In the genomic region with DNA sequence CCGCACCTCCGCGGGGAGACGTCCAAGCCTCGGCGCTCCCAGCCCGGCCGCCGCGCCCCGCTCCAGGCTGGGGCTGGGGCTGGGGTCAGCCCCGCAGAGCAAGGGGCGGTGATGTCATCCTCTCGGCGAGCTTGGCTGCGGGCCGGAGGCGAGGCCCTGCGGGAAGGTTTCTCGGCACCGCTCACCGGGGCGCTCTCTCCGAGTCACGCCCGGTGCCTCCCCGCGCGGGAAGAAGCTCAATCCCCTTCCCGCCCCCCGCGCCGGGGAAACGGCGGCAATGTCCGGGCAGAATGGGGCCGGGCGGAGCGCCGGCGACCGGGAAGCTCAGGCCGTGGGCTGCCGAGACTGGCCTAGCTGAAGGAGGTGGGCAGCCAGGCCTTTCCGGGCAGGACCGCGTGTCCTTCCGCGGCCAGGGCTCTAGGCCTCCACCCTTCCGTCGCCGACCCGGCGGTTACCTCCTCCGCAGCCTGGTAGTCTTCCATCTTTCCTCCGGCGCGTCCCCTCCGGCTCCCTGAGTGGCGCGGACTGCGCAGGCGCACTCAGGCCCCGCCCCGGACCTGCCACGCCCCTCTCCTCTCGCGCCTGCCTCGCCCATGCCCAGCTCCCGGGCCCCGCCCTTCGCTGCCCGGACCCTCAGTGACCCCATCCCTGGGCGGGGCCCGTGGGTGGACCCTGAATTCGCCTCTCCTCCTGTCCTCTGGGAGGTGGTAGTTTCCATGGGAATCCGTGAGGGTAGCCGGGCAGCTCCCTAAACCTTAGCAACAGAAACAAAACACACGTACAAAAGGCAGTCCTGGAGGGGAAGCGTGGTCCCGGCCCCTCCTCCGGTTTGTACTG, we compare ENCODE assay signal across 1 cellular context.
TF ChIP-seq lines count a peak whose summit lies in the region.

Gene DYNLT1, minus strand, starts transcription at position 517 of the 837 bp plus-strand sequence. Its CDS starts 35 bp downstream, at position 482.

TF ChIP-seq in HepG2, 621 proteins besides CTCF, POLR2A, EP300 and RAD21 (continued from another document and continues in another):
- TF ChIP-seq, protein P1, sequence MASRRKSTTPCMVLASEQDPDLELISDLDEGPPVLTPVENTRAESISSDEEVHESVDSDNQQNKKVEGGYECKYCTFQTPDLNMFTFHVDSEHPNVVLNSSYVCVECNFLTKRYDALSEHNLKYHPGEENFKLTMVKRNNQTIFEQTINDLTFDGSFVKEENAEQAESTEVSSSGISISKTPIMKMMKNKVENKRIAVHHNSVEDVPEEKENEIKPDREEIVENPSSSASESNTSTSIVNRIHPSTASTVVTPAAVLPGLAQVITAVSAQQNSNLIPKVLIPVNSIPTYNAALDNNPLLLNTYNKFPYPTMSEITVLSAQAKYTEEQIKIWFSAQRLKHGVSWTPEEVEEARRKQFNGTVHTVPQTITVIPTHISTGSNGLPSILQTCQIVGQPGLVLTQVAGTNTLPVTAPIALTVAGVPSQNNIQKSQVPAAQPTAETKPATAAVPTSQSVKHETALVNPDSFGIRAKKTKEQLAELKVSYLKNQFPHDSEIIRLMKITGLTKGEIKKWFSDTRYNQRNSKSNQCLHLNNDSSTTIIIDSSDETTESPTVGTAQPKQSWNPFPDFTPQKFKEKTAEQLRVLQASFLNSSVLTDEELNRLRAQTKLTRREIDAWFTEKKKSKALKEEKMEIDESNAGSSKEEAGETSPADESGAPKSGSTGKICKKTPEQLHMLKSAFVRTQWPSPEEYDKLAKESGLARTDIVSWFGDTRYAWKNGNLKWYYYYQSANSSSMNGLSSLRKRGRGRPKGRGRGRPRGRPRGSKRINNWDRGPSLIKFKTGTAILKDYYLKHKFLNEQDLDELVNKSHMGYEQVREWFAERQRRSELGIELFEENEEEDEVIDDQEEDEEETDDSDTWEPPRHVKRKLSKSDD (CRISPR knock-in tag; IDR thresholded peaks at IDR 0.05; ENCODE audit: low read depth) = no peak
- TF ChIP-seq ELF1 (CRISPR knock-in tag; IDR thresholded peaks at IDR 0.05) (peak; percentile 29; the same call in 1 of the 2 replicates), ZNF7 (CRISPR knock-in tag; IDR thresholded peaks at IDR 0.05) (no peak), ZFAT (CRISPR knock-in tag; conservative IDR thresholded peaks at IDR 0.05) (no peak), ARID4A (CRISPR knock-in tag; IDR thresholded peaks at IDR 0.05; ENCODE audit: borderline replicate concordance) (peak; percentile 98), ATF7-NPFF (CRISPR knock-in tag; IDR thresholded peaks at IDR 0.05; ENCODE audit: low read depth) (0 out of 2 replicates have a peak, but pooled peaks have one; percentile 79), SMYD3 (CRISPR knock-in tag; IDR thresholded peaks at IDR 0.05) (0 out of 2 replicates have a peak, but pooled peaks have one; percentile 56), ASH2L (IDR thresholded peaks at IDR 0.05; ENCODE audit: insufficient read length, low read depth, low read length) (peak; percentile 95), ZNF362 (CRISPR knock-in tag; IDR thresholded peaks at IDR 0.05; ENCODE audit: borderline replicate concordance) (no peak; the same call in 1 of the 2 replicates), IKZF4 (CRISPR knock-in tag; IDR thresholded peaks at IDR 0.05; ENCODE audit: borderline replicate concordance, low read depth, not compliant biosample characterization) (peak; percentile 83), MLLT10 (CRISPR knock-in tag; IDR thresholded peaks at IDR 0.05) (peak; percentile 74; the same call in 1 of the 2 replicates), ZNF883 (CRISPR knock-in tag; IDR thresholded peaks at IDR 0.05; ENCODE audit: not compliant biosample characterization) (peak; percentile 88), ATF1 (CRISPR knock-in tag; IDR thresholded peaks at IDR 0.05) (no peak), MNT (IDR thresholded peaks at IDR 0.05) (peak; percentile 56), GTF3A (CRISPR knock-in tag; conservative IDR thresholded peaks at IDR 0.05) (no peak), RARA (CRISPR knock-in tag; IDR thresholded peaks at IDR 0.05) (peak; percentile 90), ZNF609 (CRISPR knock-in tag; IDR thresholded peaks at IDR 0.05; ENCODE audit: borderline replicate concordance) (peak; percentile 75; the same call in 1 of the 2 replicates), NR2F6 (IDR thresholded peaks at IDR 0.05) (0 out of 2 replicates have a peak, but pooled peaks have one; percentile 11), NR2F6 (CRISPR knock-in tag; IDR thresholded peaks at IDR 0.05) (peak; percentile 21; the same call in 1 of the 2 replicates), KLF15 (CRISPR knock-in tag; IDR thresholded peaks at IDR 0.05; ENCODE audit: borderline replicate concordance) (peak; percentile 76; the same call in 1 of the 2 replicates), AGO1 (IDR thresholded peaks at IDR 0.05; ENCODE audit: low read depth, low read length, poor library complexity, severe bottlenecking) (no peak), ZNF816 (CRISPR knock-in tag; IDR thresholded peaks at IDR 0.05; ENCODE audit: borderline replicate concordance) (peak; percentile 97), NFYB (CRISPR knock-in tag; IDR thresholded peaks at IDR 0.05) (no peak; the same call in 1 of the 2 replicates), TGIF2 (CRISPR knock-in tag; IDR thresholded peaks at IDR 0.05) (peak; percentile 47; the same call in 1 of the 2 replicates), NCOA1 (CRISPR knock-in tag; IDR thresholded peaks at IDR 0.05) (peak; percentile 78; the same call in 1 of the 2 replicates), CHD2 (IDR thresholded peaks at IDR 0.05; ENCODE audit: low read depth, low read length) (no peak)
- TF ChIP-seq, protein P2, sequence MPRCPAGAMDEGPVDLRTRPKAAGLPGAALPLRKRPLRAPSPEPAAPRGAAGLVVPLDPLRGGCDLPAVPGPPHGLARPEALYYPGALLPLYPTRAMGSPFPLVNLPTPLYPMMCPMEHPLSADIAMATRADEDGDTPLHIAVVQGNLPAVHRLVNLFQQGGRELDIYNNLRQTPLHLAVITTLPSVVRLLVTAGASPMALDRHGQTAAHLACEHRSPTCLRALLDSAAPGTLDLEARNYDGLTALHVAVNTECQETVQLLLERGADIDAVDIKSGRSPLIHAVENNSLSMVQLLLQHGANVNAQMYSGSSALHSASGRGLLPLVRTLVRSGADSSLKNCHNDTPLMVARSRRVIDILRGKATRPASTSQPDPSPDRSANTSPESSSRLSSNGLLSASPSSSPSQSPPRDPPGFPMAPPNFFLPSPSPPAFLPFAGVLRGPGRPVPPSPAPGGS (CRISPR knock-in tag; IDR thresholded peaks at IDR 0.05) = peak; percentile 94
- TF ChIP-seq, protein P3, sequence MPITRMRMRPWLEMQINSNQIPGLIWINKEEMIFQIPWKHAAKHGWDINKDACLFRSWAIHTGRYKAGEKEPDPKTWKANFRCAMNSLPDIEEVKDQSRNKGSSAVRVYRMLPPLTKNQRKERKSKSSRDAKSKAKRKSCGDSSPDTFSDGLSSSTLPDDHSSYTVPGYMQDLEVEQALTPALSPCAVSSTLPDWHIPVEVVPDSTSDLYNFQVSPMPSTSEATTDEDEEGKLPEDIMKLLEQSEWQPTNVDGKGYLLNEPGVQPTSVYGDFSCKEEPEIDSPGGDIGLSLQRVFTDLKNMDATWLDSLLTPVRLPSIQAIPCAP (CRISPR knock-in tag; IDR thresholded peaks at IDR 0.05; ENCODE audit: low read depth) = no peak
- TF ChIP-seq, protein P4, sequence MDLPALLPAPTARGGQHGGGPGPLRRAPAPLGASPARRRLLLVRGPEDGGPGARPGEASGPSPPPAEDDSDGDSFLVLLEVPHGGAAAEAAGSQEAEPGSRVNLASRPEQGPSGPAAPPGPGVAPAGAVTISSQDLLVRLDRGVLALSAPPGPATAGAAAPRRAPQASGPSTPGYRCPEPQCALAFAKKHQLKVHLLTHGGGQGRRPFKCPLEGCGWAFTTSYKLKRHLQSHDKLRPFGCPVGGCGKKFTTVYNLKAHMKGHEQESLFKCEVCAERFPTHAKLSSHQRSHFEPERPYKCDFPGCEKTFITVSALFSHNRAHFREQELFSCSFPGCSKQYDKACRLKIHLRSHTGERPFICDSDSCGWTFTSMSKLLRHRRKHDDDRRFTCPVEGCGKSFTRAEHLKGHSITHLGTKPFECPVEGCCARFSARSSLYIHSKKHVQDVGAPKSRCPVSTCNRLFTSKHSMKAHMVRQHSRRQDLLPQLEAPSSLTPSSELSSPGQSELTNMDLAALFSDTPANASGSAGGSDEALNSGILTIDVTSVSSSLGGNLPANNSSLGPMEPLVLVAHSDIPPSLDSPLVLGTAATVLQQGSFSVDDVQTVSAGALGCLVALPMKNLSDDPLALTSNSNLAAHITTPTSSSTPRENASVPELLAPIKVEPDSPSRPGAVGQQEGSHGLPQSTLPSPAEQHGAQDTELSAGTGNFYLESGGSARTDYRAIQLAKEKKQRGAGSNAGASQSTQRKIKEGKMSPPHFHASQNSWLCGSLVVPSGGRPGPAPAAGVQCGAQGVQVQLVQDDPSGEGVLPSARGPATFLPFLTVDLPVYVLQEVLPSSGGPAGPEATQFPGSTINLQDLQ (CRISPR knock-in tag; IDR thresholded peaks at IDR 0.05) = peak; percentile 32; the same call in 1 of the 2 replicates
